7 cellular contexts compared by ENCODE assay signal in genomic region chr13:71977028-71977427, GRCh38.
"Had no signal": no experiment of that assay in that cellular context is flagged by ENCODE, and none has a peak within 500 bp of the region (broad histone marks: within the 10 kb centered on the region; RNA-seq: fewer than 3 reads in every experiment).

No MANE protein-coding gene starts in this region.

- H3K9ac ChIP-seq: KMS-11 had no signal

- H3K4me2 ChIP-seq: KMS-11 had no signal

- ATAC-seq: K562 had no signal

- DNase-seq: IMR-90, KBM-7, KG1 had no signal

- H3K4me3 ChIP-seq: K562 had no signal

- FAIRE-seq: HTR-8/SVneo, K562 had no signal

- H3K27ac ChIP-seq: HL-60, KMS-11 had no signal
